In the genomic region with DNA sequence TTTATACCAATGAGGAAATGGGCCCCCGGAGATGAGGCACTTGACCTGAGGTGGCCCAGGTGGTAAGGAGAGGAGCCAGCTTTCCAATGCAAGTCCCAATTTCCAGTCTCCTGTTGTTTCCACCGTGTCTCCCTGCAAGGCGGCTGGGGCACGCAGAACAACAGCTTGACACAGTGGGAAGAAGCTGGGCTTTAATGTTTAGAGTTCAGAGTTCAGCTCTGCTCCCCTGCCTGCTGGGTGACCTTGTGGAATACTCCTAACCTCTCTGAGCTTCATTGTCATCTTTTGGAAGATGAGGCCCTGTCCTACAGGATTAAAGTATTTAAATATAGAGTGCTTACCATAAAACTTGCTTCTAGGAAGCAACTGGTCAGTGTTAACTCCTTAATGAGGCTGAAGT, we compare ENCODE assay signal across 1 cellular context.
TF ChIP-seq lines count a peak whose summit lies in the region.

No MANE protein-coding gene starts in this region.

TF ChIP-seq in WTC11, 78 proteins besides CTCF, POLR2A, EP300 and RAD21 (continued from another document):
- TF ChIP-seq, protein P1, sequence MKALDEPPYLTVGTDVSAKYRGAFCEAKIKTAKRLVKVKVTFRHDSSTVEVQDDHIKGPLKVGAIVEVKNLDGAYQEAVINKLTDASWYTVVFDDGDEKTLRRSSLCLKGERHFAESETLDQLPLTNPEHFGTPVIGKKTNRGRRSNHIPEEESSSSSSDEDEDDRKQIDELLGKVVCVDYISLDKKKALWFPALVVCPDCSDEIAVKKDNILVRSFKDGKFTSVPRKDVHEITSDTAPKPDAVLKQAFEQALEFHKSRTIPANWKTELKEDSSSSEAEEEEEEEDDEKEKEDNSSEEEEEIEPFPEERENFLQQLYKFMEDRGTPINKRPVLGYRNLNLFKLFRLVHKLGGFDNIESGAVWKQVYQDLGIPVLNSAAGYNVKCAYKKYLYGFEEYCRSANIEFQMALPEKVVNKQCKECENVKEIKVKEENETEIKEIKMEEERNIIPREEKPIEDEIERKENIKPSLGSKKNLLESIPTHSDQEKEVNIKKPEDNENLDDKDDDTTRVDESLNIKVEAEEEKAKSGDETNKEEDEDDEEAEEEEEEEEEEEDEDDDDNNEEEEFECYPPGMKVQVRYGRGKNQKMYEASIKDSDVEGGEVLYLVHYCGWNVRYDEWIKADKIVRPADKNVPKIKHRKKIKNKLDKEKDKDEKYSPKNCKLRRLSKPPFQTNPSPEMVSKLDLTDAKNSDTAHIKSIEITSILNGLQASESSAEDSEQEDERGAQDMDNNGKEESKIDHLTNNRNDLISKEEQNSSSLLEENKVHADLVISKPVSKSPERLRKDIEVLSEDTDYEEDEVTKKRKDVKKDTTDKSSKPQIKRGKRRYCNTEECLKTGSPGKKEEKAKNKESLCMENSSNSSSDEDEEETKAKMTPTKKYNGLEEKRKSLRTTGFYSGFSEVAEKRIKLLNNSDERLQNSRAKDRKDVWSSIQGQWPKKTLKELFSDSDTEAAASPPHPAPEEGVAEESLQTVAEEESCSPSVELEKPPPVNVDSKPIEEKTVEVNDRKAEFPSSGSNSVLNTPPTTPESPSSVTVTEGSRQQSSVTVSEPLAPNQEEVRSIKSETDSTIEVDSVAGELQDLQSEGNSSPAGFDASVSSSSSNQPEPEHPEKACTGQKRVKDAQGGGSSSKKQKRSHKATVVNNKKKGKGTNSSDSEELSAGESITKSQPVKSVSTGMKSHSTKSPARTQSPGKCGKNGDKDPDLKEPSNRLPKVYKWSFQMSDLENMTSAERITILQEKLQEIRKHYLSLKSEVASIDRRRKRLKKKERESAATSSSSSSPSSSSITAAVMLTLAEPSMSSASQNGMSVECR (CRISPR knock-in tag; IDR thresholded peaks at IDR 0.05; ENCODE audit: borderline replicate concordance): no peak
- TF ChIP-seq IRF2 (CRISPR knock-in tag; IDR thresholded peaks at IDR 0.05; ENCODE audit: borderline replicate concordance, low read depth): no peak
- TF ChIP-seq, protein P2, sequence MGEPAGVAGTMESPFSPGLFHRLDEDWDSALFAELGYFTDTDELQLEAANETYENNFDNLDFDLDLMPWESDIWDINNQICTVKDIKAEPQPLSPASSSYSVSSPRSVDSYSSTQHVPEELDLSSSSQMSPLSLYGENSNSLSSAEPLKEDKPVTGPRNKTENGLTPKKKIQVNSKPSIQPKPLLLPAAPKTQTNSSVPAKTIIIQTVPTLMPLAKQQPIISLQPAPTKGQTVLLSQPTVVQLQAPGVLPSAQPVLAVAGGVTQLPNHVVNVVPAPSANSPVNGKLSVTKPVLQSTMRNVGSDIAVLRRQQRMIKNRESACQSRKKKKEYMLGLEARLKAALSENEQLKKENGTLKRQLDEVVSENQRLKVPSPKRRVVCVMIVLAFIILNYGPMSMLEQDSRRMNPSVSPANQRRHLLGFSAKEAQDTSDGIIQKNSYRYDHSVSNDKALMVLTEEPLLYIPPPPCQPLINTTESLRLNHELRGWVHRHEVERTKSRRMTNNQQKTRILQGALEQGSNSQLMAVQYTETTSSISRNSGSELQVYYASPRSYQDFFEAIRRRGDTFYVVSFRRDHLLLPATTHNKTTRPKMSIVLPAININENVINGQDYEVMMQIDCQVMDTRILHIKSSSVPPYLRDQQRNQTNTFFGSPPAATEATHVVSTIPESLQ (CRISPR knock-in tag; IDR thresholded peaks at IDR 0.05): no peak
- TF ChIP-seq, protein P3, sequence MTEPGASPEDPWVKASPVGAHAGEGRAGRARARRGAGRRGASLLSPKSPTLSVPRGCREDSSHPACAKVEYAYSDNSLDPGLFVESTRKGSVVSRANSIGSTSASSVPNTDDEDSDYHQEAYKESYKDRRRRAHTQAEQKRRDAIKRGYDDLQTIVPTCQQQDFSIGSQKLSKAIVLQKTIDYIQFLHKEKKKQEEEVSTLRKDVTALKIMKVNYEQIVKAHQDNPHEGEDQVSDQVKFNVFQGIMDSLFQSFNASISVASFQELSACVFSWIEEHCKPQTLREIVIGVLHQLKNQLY (CRISPR knock-in tag; IDR thresholded peaks at IDR 0.05): no peak
TF ChIP-seq in WTC11: peak in this region for 0.
